8 cellular contexts compared by ENCODE assay signal in genomic region chr4:30720656-30721352, GRCh38. TPM values are rescaled to one million over a fixed set of nuclear protein-coding genes. Genes with fewer than 3 reads are reported as not detected.
DNase-seq lines count a peak whose midpoint lies in the region; ATAC-seq lines count a peak whose summit lies in the region.

No MANE protein-coding gene starts in this region.

- POLR2A ChIA-PET in activated CD8-positive, alpha-beta T cell treated with anti-CD3 and anti-CD28 coated beads, Interleukin-2, amount 10 ng/mL, durations not matched to agents 7 days and 5 days (lab: Charles Lee) = no interaction called here

- H3K27me3 Mint-ChIP-seq in activated T-cell treated with anti-CD3 and anti-CD28 coated beads, Interleukin-2, amount 50 U/mL, for 4 hours (ENCODE audit: low read depth) = peaks cover 66% of the 10 kb centered on the region
- H3K27me3 Mint-ChIP-seq in activated CD8-positive, alpha-beta T cell treated with anti-CD3 and anti-CD28 coated beads, Interleukin-2, amount 10 ng/mL, durations not matched to agents 7 days and 5 days (ENCODE audit: low read depth) = peaks cover 51% of the 10 kb centered on the region

- intact Hi-C loops in head of caudate nucleus (cut with DNase I) = no loop called here

- peak overlapping the region; percentile 87 for H3K27ac Mint-ChIP-seq in activated CD8-positive, alpha-beta T cell treated with anti-CD3 and anti-CD28 coated beads, Interleukin-2, amount 10 ng/mL, durations not matched to agents 7 days and 5 days

- CTCF ChIA-PET in activated CD8-positive, alpha-beta T cell treated with anti-CD3 and anti-CD28 coated beads, Interleukin-2, amount 10 ng/mL, durations not matched to agents 7 days and 5 days (lab: Charles Lee) = no interaction called here

- no peaks in the 10 kb centered on the region for H3K9me3 Mint-ChIP-seq in activated T-cell treated with anti-CD3 and anti-CD28 coated beads, Interleukin-2, amount 50 U/mL, for 4 hours
- H3K9me3 Mint-ChIP-seq in activated CD8-positive, alpha-beta T cell treated with anti-CD3 and anti-CD28 coated beads, Interleukin-2, amount 10 ng/mL, durations not matched to agents 7 days and 5 days (ENCODE audit: insufficient read depth) = no peaks in the 10 kb centered on the region

- no peak for DNase-seq in activated T-cell treated with anti-CD3 and anti-CD28 coated beads, Interleukin-2, amount 50 U/mL, for 4 hours
- no peak for DNase-seq in activated T-cell treated with anti-CD3 and anti-CD28 coated beads, Interleukin-2, amount 50 U/mL, for 1 hour
- DNase-seq in activated CD8-positive, alpha-beta T cell treated with anti-CD3 and anti-CD28 coated beads, Interleukin-2, amount 10 ng/mL, durations not matched to agents 7 days and 5 days = no peak
- DNase-seq in head of caudate nucleus (peak in 36 of 42 donors; percentile 18 to 71 (median 45)), nucleus accumbens (lab: John Stamatoyannopoulos, UW) (peak in 34 of 56 donors; percentile 5 to 71 (median 44)), G401 (ENCODE audit: low spot score) (no peak)

- no peaks in the 10 kb centered on the region for H3K36me3 Mint-ChIP-seq in activated T-cell treated with anti-CD3 and anti-CD28 coated beads, Interleukin-2, amount 50 U/mL, for 4 hours (ENCODE audit: insufficient read depth)
- H3K36me3 Mint-ChIP-seq in activated CD8-positive, alpha-beta T cell treated with anti-CD3 and anti-CD28 coated beads, Interleukin-2, amount 10 ng/mL, durations not matched to agents 7 days and 5 days (ENCODE audit: low read depth) = peaks cover 15% of the 10 kb centered on the region

- peak; percentile 3 to 13 for ATAC-seq in activated T-cell treated with anti-CD3 and anti-CD28 coated beads, Interleukin-2, amount 50 U/mL, for 4 hours
- no peak for ATAC-seq in activated CD8-positive, alpha-beta T cell treated with anti-CD3 and anti-CD28 coated beads, Interleukin-2, amount 10 ng/mL, durations not matched to agents 7 days and 5 days
- ATAC-seq in HG03439 (IDR thresholded peaks at IDR 0.05; ENCODE audit: unreplicated experiment) (no peak), HG02678 (IDR thresholded peaks at IDR 0.05; ENCODE audit: unreplicated experiment) (no peak)

- peak overlapping the region; percentile 59 for H3K4me3 Mint-ChIP-seq in activated T-cell treated with anti-CD3 and anti-CD28 coated beads, Interleukin-2, amount 50 U/mL, for 4 hours
- H3K4me3 Mint-ChIP-seq in activated CD8-positive, alpha-beta T cell treated with anti-CD3 and anti-CD28 coated beads, Interleukin-2, amount 10 ng/mL, durations not matched to agents 7 days and 5 days = peak overlapping the region; percentile 69

- H3K4me1 Mint-ChIP-seq in activated T-cell treated with anti-CD3 and anti-CD28 coated beads, Interleukin-2, amount 50 U/mL, for 4 hours (ENCODE audit: low read depth) = peaks cover 34% of the 10 kb centered on the region
- peaks cover 36% of the 10 kb centered on the region for H3K4me1 Mint-ChIP-seq in activated CD8-positive, alpha-beta T cell treated with anti-CD3 and anti-CD28 coated beads, Interleukin-2, amount 10 ng/mL, durations not matched to agents 7 days and 5 days (ENCODE audit: low read depth)

- in situ Hi-C loops in G401 (cut with HindIII; ENCODE audit: low sequenced_read_pairs) = no loop called here

RNA-seq across cellular contexts. Expression of gene PCDH7, which starts 0.6 kb away (rescaled TPM):
- under 1 TPM in 1 of 3 donors, not detected in 2; 0.08 TPM for total RNA-seq in activated T-cell treated with anti-CD3 and anti-CD28 coated beads, Interleukin-2, amount 50 U/mL, for 4 hours
- total RNA-seq in activated CD8-positive, alpha-beta T cell treated with anti-CD3 and anti-CD28 coated beads, Interleukin-2, amount 10 ng/mL, durations not matched to agents 7 days and 5 days = not detected
- total RNA-seq in G401 (2014; rRNA removed; shearing (Covaris generic)) = 0.10 TPM in 1 of 2 replicates, not detected in the other

Comparison
In these comparisons a context has a peak if more than half of its experiments do, and no peak if none do; other contexts are left out.
1. ATAC-seq: peak in activated T-cell treated with anti-CD3 and anti-CD28 coated beads, Interleukin-2, amount 50 U/mL, for 4 hours (2 of 2); none in activated CD8-positive, alpha-beta T cell treated with anti-CD3 and anti-CD28 coated beads, Interleukin-2, amount 10 ng/mL, durations not matched to agents 7 days and 5 days (single experiment), HG03439 (single experiment) and HG02678 (single experiment).
2. DNase-seq: peak in head of caudate nucleus (36 of 42) and nucleus accumbens (34 of 56); none in activated T-cell treated with anti-CD3 and anti-CD28 coated beads, Interleukin-2, amount 50 U/mL, for 4 hours (single experiment), activated T-cell treated with anti-CD3 and anti-CD28 coated beads, Interleukin-2, amount 50 U/mL, for 1 hour (single experiment), activated CD8-positive, alpha-beta T cell treated with anti-CD3 and anti-CD28 coated beads, Interleukin-2, amount 10 ng/mL, durations not matched to agents 7 days and 5 days (single experiment) and G401 (single experiment).